In genomic region chr2:114714316-114714715, GRCh38 we compare ENCODE assay signal across 25 cellular contexts.
DNase-seq lines count a peak whose midpoint lies in the region; ATAC-seq and TF ChIP-seq lines count a peak whose summit lies in the region.
"Had no signal": no experiment of that assay in that cellular context is flagged by ENCODE, and none has a peak within 500 bp of the region (broad histone marks: within the 10 kb centered on the region; RNA-seq: fewer than 3 reads in every experiment).

No MANE protein-coding gene starts in this region.

- H3K27ac ChIP-seq in GM23338 (ENCODE audit: low read depth) (peak overlapping the region; percentile 46; the same call in 1 of the 2 replicates), iPS-20b (ENCODE audit: low read length) (no peak overlapping the region), neuronal stem cell (replicated peaks; ENCODE audit: low read length) (no peak overlapping the region)
- H3K27ac ChIP-seq: C4-2B, coronary artery, PC-9, spleen, thyroid gland had no signal

- no peak overlapping the region for H3K23ac ChIP-seq in neuronal stem cell (ENCODE audit: low read depth, low read length, poor library complexity)

- no peaks in the 10 kb centered on the region for H3K27me3 ChIP-seq in GM23338 (ENCODE audit: insufficient read depth)
- H3K27me3 ChIP-seq in iPS-20b (ENCODE audit: insufficient read depth, low read length) = no peaks in the 10 kb centered on the region
- no peaks in the 10 kb centered on the region for H3K27me3 ChIP-seq in neuronal stem cell (ENCODE audit: control insufficient read depth in 3 of 3, insufficient read depth in 3 of 3, low read depth in 1 of 3, low read length in 3 of 3)
- H3K27me3 ChIP-seq: spleen, thyroid gland had no signal

- TF ChIP-seq CTCF in GM23338 (conservative IDR thresholded peaks at IDR 0.05; ENCODE audit: low read depth in 2 of 2) = no peak

- no peaks in the 10 kb centered on the region for H3K9me3 ChIP-seq in iPS-20b (ENCODE audit: insufficient read depth, low read depth, low read length)
- H3K9me3 ChIP-seq in neuronal stem cell (replicated peaks in 1 of 2; ENCODE audit: control insufficient read depth in 2 of 2, insufficient read depth in 1 of 2, low read depth in 1 of 2, low read length in 2 of 2) = no peaks in the 10 kb centered on the region
- H3K9me3 ChIP-seq: spleen, thyroid gland had no signal

- H2BK15ac ChIP-seq in neuronal stem cell (ENCODE audit: low read length) = no peak overlapping the region

- peaks cover under 1% of the 10 kb centered on the region; the same call in 1 of the 3 replicates for H3K36me3 Mint-ChIP-seq in GM23338 (ENCODE audit: low read depth)
- H3K36me3 Mint-ChIP-seq: activated naive CD4-positive, alpha-beta T cell treated with anti-CD3 and anti-CD28 coated beads, Interleukin-2, amount 10 ng/mL, durations not matched to agents 7 days and 5 days; stimulated activated naive B cell treated with anti-CD40 and anti-IgM and Interleukin-4, amounts not matched to agents 10 μg/mL and 1 μg/mL and 100 μg/mL, for 72 hours had no signal

- no peak overlapping the region for H4K8ac ChIP-seq in neuronal stem cell (ENCODE audit: low read depth, low read length)

- no peak overlapping the region for H3K14ac ChIP-seq in neuronal stem cell (ENCODE audit: low read length)

- no peak overlapping the region for H2BK120ac ChIP-seq in neuronal stem cell (ENCODE audit: low read depth, low read length)

- H3K9me3 Mint-ChIP-seq in GM23338 = no peaks in the 10 kb centered on the region; the same call in 1 of the 3 replicates
- H3K9me3 Mint-ChIP-seq: activated CD4-positive, alpha-beta T cell treated with anti-CD3 and anti-CD28 coated beads, Interleukin-2, amount 10 ng/mL, durations not matched to agents 7 days and 5 days; activated naive CD4-positive, alpha-beta T cell treated with anti-CD3 and anti-CD28 coated beads, Interleukin-2, amount 10 ng/mL, durations not matched to agents 7 days and 5 days; activated T-cell treated with anti-CD3 and anti-CD28 coated beads, Interleukin-2, amount 50 U/mL, for 72 hours; stimulated activated naive B cell treated with anti-CD40 and anti-IgM and Interleukin-4, amounts not matched to agents 10 μg/mL and 1 μg/mL and 100 μg/mL, for 72 hours had no signal

- H3K9ac ChIP-seq in iPS-20b (ENCODE audit: low read depth, low read length) = peak overlapping the region; percentile 59; the same call in 1 of the 2 replicates
- H3K9ac ChIP-seq in neuronal stem cell (ENCODE audit: low read depth, low read length, poor library complexity) = no peak overlapping the region

- peaks cover 32% of the 10 kb centered on the region for H3K4me1 Mint-ChIP-seq in GM23338
- H3K4me1 Mint-ChIP-seq: activated CD4-positive, alpha-beta T cell treated with anti-CD3 and anti-CD28 coated beads, Interleukin-2, amount 10 ng/mL, durations not matched to agents 7 days and 5 days; activated naive CD4-positive, alpha-beta T cell treated with anti-CD3 and anti-CD28 coated beads, Interleukin-2, amount 10 ng/mL, durations not matched to agents 7 days and 5 days; stimulated activated naive B cell treated with anti-CD40 and anti-IgM and Interleukin-4, amounts not matched to agents 10 μg/mL and 1 μg/mL and 100 μg/mL, for 72 hours had no signal

- H3K4me2 ChIP-seq in GM23338 (no peak overlapping the region), neuronal stem cell (ENCODE audit: insufficient read depth, low read length, poor library complexity, severe bottlenecking) (no peak overlapping the region)
- H3K4me2 ChIP-seq: PC-9 had no signal

- H4K91ac ChIP-seq in neuronal stem cell (ENCODE audit: low read depth, low read length, poor library complexity) = no peak overlapping the region

- no peak overlapping the region for H2BK12ac ChIP-seq in neuronal stem cell (ENCODE audit: low read length)

- H2AFZ ChIP-seq in GM23338 (peak overlapping the region; percentile 3; the same call in 1 of the 2 replicates), neuronal stem cell (ENCODE audit: low read length) (peak overlapping the region; percentile 85)
- H2AFZ ChIP-seq: PC-9 had no signal

- no peaks in the 10 kb centered on the region for H3K79me2 ChIP-seq in GM23338 (replicated peaks; ENCODE audit: insufficient read depth)

- H2BK5ac ChIP-seq in neuronal stem cell (ENCODE audit: low read length) = no peak overlapping the region

- DNase-seq in GM23338 (ENCODE audit: low spot score) (peak; percentile 49), NCI-H748 (lab: John Stamatoyannopoulos, UW; ENCODE audit: unreplicated experiment) (peak; percentile 34), neuronal stem cell (ENCODE audit: low spot score) (peak; percentile 55), dermis blood vessel endothelial cell (no peak)
- DNase-seq in stimulated activated CD4-positive, alpha-beta T cell treated with anti-CD3 and anti-CD28 coated beads, Interleukin-15, amount 100 ng/mL, for 24 hours = no peak
- no peak for DNase-seq in stimulated activated naive CD8-positive, alpha-beta T cell treated with anti-CD3 and anti-CD28 coated beads, Interleukin-15, Interleukin-2, amounts not matched to agents 100 U/mL and 50 U/mL, for 24 hours
- DNase-seq: activated CD4-positive, alpha-beta T cell treated with anti-CD3 and anti-CD28 coated beads, Interleukin-2, amount 10 ng/mL, durations not matched to agents 7 days and 5 days; activated naive CD4-positive, alpha-beta T cell treated with anti-CD3 and anti-CD28 coated beads, Interleukin-2, amount 10 ng/mL, durations not matched to agents 7 days and 5 days; activated T-cell treated with anti-CD3 and anti-CD28 coated beads, Interleukin-2, amount 50 U/mL, for 72 hours; amniotic stem cell; HFFc6; NCI-H1694 treated with DMSO at 0.1 percent for 48 hours; NCI-H69; occipital lobe; PC-9; Right ventricle myocardium superior; spleen; stimulated activated CD4-positive, alpha-beta T cell treated with anti-CD3 and anti-CD28 coated beads, Interleukin-4, amount 100 ng/mL, for 24 hours; stimulated activated naive B cell treated with anti-CD40 and anti-IgM and Interleukin-4, amounts not matched to agents 10 μg/mL and 1 μg/mL and 100 μg/mL, for 72 hours; T-helper 9 cell; thyroid gland had no signal

- H3F3A ChIP-seq in GM23338 (replicated peaks; ENCODE audit: low read depth) = no peaks in the 10 kb centered on the region

- H2AK5ac ChIP-seq in neuronal stem cell (ENCODE audit: low read depth, low read length) = no peak overlapping the region

- H3K79me1 ChIP-seq in neuronal stem cell (ENCODE audit: low read depth, low read length) = no peaks in the 10 kb centered on the region

- H3K4me1 ChIP-seq in GM23338 (ENCODE audit: insufficient read depth) (peaks cover 29% of the 10 kb centered on the region), iPS-20b (ENCODE audit: insufficient read depth, low read length) (peaks cover 30% of the 10 kb centered on the region; the same call in 1 of the 2 replicates), neuronal stem cell (ENCODE audit: control insufficient read depth in 2 of 2, insufficient read depth in 1 of 2, low read depth in 1 of 2, low read length in 2 of 2) (peaks cover 5 to 18% of the 10 kb centered on the region in 2 donors)
- H3K4me1 ChIP-seq: spleen, thyroid gland had no signal

- WGBS in neuronal stem cell (ENCODE audit: extremely low coverage in 2 of 2, insufficient read length in 2 of 2, insufficient replicate concordance in 1 of 2), 2 donors = no CpG with 5 or more reads among the region's 1 CpG

- H3K36me3 ChIP-seq in GM23338 (ENCODE audit: insufficient read depth) (no peaks in the 10 kb centered on the region), iPS-20b (ENCODE audit: insufficient read depth, low read depth, low read length) (no peaks in the 10 kb centered on the region), neuronal stem cell (replicated peaks in 1 of 2; ENCODE audit: control insufficient read depth in 2 of 2, insufficient read depth in 2 of 2, low read length in 2 of 2) (no peaks in the 10 kb centered on the region)
- H3K36me3 ChIP-seq: spleen, thyroid gland had no signal

- no peak overlapping the region for H3K18ac ChIP-seq in neuronal stem cell (ENCODE audit: low read length)

- H3K27ac Mint-ChIP-seq in GM23338 = no peak overlapping the region
- H3K27ac Mint-ChIP-seq: activated CD4-positive, alpha-beta T cell treated with anti-CD3 and anti-CD28 coated beads, Interleukin-2, amount 10 ng/mL, durations not matched to agents 7 days and 5 days; activated naive CD4-positive, alpha-beta T cell treated with anti-CD3 and anti-CD28 coated beads, Interleukin-2, amount 10 ng/mL, durations not matched to agents 7 days and 5 days; activated T-cell treated with anti-CD3 and anti-CD28 coated beads, Interleukin-2, amount 50 U/mL, for 72 hours; HFFc6; stimulated activated naive B cell treated with anti-CD40 and anti-IgM and Interleukin-4, amounts not matched to agents 10 μg/mL and 1 μg/mL and 100 μg/mL, for 72 hours had no signal

- no peaks in the 10 kb centered on the region for H4K20me1 ChIP-seq in GM23338 (replicated peaks; ENCODE audit: insufficient read depth)

- H3K4ac ChIP-seq in neuronal stem cell (ENCODE audit: low read length) = no peak overlapping the region

- H3K4me3 ChIP-seq in GM23338 (no peak overlapping the region), iPS-20b (ENCODE audit: low read length) (0 out of 2 replicates have a peak overlapping the region, but pooled peaks have one; percentile 7), neuronal stem cell (ENCODE audit: low read length in 2 of 2) (no peak overlapping the region)
- H3K4me3 ChIP-seq: coronary artery, PC-9, spleen, thyroid gland had no signal

- H3K27me3 Mint-ChIP-seq in GM23338 (ENCODE audit: insufficient read depth, low read depth, poor library complexity) = no peaks in the 10 kb centered on the region
- H3K27me3 Mint-ChIP-seq: activated CD4-positive, alpha-beta T cell treated with anti-CD3 and anti-CD28 coated beads, Interleukin-2, amount 10 ng/mL, durations not matched to agents 7 days and 5 days; activated naive CD4-positive, alpha-beta T cell treated with anti-CD3 and anti-CD28 coated beads, Interleukin-2, amount 10 ng/mL, durations not matched to agents 7 days and 5 days; stimulated activated naive B cell treated with anti-CD40 and anti-IgM and Interleukin-4, amounts not matched to agents 10 μg/mL and 1 μg/mL and 100 μg/mL, for 72 hours had no signal

- no peaks in the 10 kb centered on the region for H3K9me2 ChIP-seq in GM23338 (ENCODE audit: insufficient read depth)

- ATAC-seq in GM23338 (peak; percentile 25; the same call in 2 of the 3 replicates), HG03460 (IDR thresholded peaks at IDR 0.05; ENCODE audit: unreplicated experiment) (no peak)
- no peak for ATAC-seq in stimulated activated naive CD8-positive, alpha-beta T cell treated with anti-CD3 and anti-CD28 coated beads, Interleukin-15, Interleukin-2, amounts not matched to agents 100 U/mL and 50 U/mL, for 24 hours
- ATAC-seq: activated T-cell treated with anti-CD3 and anti-CD28 coated beads, Interleukin-2, amount 50 U/mL, for 72 hours; stimulated activated naive B cell treated with anti-CD40 and anti-IgM and Interleukin-4, amounts not matched to agents 10 μg/mL and 1 μg/mL and 100 μg/mL, for 72 hours had no signal

- H3K4me3 Mint-ChIP-seq in GM23338 = no peak overlapping the region
- H3K4me3 Mint-ChIP-seq: activated CD4-positive, alpha-beta T cell treated with anti-CD3 and anti-CD28 coated beads, Interleukin-2, amount 10 ng/mL, durations not matched to agents 7 days and 5 days; activated naive CD4-positive, alpha-beta T cell treated with anti-CD3 and anti-CD28 coated beads, Interleukin-2, amount 10 ng/mL, durations not matched to agents 7 days and 5 days; activated T-cell treated with anti-CD3 and anti-CD28 coated beads, Interleukin-2, amount 50 U/mL, for 72 hours; HFFc6; stimulated activated naive B cell treated with anti-CD40 and anti-IgM and Interleukin-4, amounts not matched to agents 10 μg/mL and 1 μg/mL and 100 μg/mL, for 72 hours had no signal

Comparison
In these comparisons a context has a peak if more than half of its experiments do, and no peak if none do; other contexts are left out.
1. DNase-seq: peak in GM23338 (single experiment), NCI-H748 (single experiment) and neuronal stem cell (single experiment); none in stimulated activated CD4-positive, alpha-beta T cell treated with anti-CD3 and anti-CD28 coated beads, Interleukin-15, amount 100 ng/mL, for 24 hours (single experiment), stimulated activated naive CD8-positive, alpha-beta T cell treated with anti-CD3 and anti-CD28 coated beads, Interleukin-15, Interleukin-2, amounts not matched to agents 100 U/mL and 50 U/mL, for 24 hours (single experiment) and dermis blood vessel endothelial cell (single experiment).